Comparison of ENCODE assay signal across 8 cellular contexts in the genomic region with DNA sequence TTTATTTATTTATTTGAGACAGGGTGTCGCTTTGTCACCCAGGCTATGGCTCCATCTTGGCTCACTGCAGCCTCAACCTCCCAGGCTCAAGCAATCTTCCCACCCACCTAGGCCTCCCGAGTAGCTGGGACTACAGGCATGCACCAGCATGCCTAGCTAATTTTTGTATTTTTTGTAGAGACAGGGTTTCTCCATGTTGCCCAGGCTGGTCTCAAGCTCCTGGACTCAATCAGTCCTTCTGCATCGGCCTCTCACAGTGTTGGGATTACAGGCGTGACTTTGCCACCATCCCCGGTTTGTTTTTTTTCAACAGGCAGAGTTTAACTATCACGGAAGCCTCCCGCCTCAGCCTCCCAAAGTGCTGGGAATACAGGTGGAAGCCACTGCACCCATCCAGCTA. TPM values are rescaled to one million over a fixed set of nuclear protein-coding genes. Genes with fewer than 3 reads are reported as not detected.
DNase-seq lines count a peak whose midpoint lies in the region; TF ChIP-seq lines count a peak whose summit lies in the region.
"Not testable (repeated sequence)": the region's sequence is repeated elsewhere in the genome, so short reads cannot be mapped to it uniquely, and the experiment has no call there.

No MANE protein-coding gene starts in this region.

- H3K27me3 ChIP-seq in CD8-positive, alpha-beta memory T cell (ENCODE audit: insufficient read depth, low read length, poor library complexity, severe bottlenecking); effector memory CD4-positive, alpha-beta T cell (replicated peaks; ENCODE audit: control insufficient read depth, insufficient read depth, low read length, poor library complexity, severe bottlenecking); iPS-18a (ENCODE audit: control insufficient read depth, insufficient read depth, low read length); tibial nerve: not testable (repeated sequence)

- not testable (repeated sequence) for H3K9me3 Mint-ChIP-seq in CD8-positive, alpha-beta memory T cell; IgD-negative memory B cell; T-helper 1 cell treated with Interleukin-12 subunit alpha and Interleukin-12 subunit beta and Interleukin-4 antibody, amounts not matched to agents 30 μg/mL and 1 μg/mL, for 36 hours; activated naive CD8-positive, alpha-beta T cell (ENCODE audit: low read depth); osteocyte (ENCODE audit: unreplicated experiment)

- H3K36me3 Mint-ChIP-seq in CD8-positive, alpha-beta memory T cell = peaks cover 0 to 11% (median 0%) of the 10 kb centered on the region in 3 donors
- not testable (repeated sequence) for H3K36me3 Mint-ChIP-seq in IgD-negative memory B cell; activated naive CD8-positive, alpha-beta T cell; osteocyte (ENCODE audit: unreplicated experiment)
- peaks cover 17% of the 10 kb centered on the region for H3K36me3 Mint-ChIP-seq in T-helper 1 cell treated with Interleukin-12 subunit alpha and Interleukin-12 subunit beta and Interleukin-4 antibody, amounts not matched to agents 30 μg/mL and 1 μg/mL, for 36 hours (ENCODE audit: low read depth)

- H3K4me3 ChIP-seq in CD8-positive, alpha-beta memory T cell (ENCODE audit: low read length) = peak overlapping the region; percentile 94
- H3K4me3 ChIP-seq in effector memory CD4-positive, alpha-beta T cell (ENCODE audit: insufficient read depth, low read depth, low read length, poor library complexity, severe bottlenecking) = peak overlapping the region; percentile 17
- H3K4me3 ChIP-seq in iPS-18a (ENCODE audit: low read length) = peak overlapping the region; percentile 68
- H3K4me3 ChIP-seq in tibial nerve = peak overlapping the region; percentile 46 to 62 (median 58)

- CTCF ChIA-PET in CD8-positive, alpha-beta memory T cell (lab: Charles Lee) = interaction anchor here (7.3 kb wide), 1 partner anchor 12 kb away, joined by 64 read pairs; a partner anchor contains a TSS

- H3K9me3 ChIP-seq in CD8-positive, alpha-beta memory T cell (ENCODE audit: low read length); effector memory CD4-positive, alpha-beta T cell (ENCODE audit: control insufficient read depth, low read length); iPS-18a (ENCODE audit: control insufficient read depth, low read depth, low read length); tibial nerve: not testable (repeated sequence)

- POLR2A ChIA-PET in CD8-positive, alpha-beta memory T cell (lab: Charles Lee) = interaction anchor here (0.5 kb wide), 1 partner anchor 99 kb away, joined by 3 read pairs; no protein-coding TSS in a partner anchor

- peak overlapping the region; percentile 76 to 98 (median 85) for H3K27ac Mint-ChIP-seq in CD8-positive, alpha-beta memory T cell
- peak overlapping the region in 2 of 3 donors; percentile 56 to 78 for H3K27ac Mint-ChIP-seq in IgD-negative memory B cell
- peak overlapping the region; percentile 82 for H3K27ac Mint-ChIP-seq in T-helper 1 cell treated with Interleukin-12 subunit alpha and Interleukin-12 subunit beta and Interleukin-4 antibody, amounts not matched to agents 30 μg/mL and 1 μg/mL, for 36 hours
- H3K27ac Mint-ChIP-seq in activated naive CD8-positive, alpha-beta T cell = peak overlapping the region; percentile 68
- not testable (repeated sequence) for H3K27ac Mint-ChIP-seq in osteocyte (ENCODE audit: unreplicated experiment)

- TF ChIP-seq POLR2A in tibial nerve (IDR thresholded peaks at IDR 0.05) = not testable (repeated sequence)

- DNase-seq in CD8-positive, alpha-beta memory T cell; effector memory CD4-positive, alpha-beta T cell; osteocyte (ENCODE audit: extremely low spot score, unreplicated experiment); tibial nerve (ENCODE audit: low spot score in 2 of 2): not testable (repeated sequence)

- not testable (repeated sequence) for H3K27me3 Mint-ChIP-seq in CD8-positive, alpha-beta memory T cell; IgD-negative memory B cell; T-helper 1 cell treated with Interleukin-12 subunit alpha and Interleukin-12 subunit beta and Interleukin-4 antibody, amounts not matched to agents 30 μg/mL and 1 μg/mL, for 36 hours (ENCODE audit: low read depth); activated naive CD8-positive, alpha-beta T cell; osteocyte (ENCODE audit: unreplicated experiment)

- 62 to 63% methylated on average over 7 of the region's 7 CpGs for WGBS in tibial nerve, 2 donors

- H3K27ac ChIP-seq in CD8-positive, alpha-beta memory T cell (ENCODE audit: low read depth, low read length); iPS-18a (ENCODE audit: low read length): not testable (repeated sequence)
- H3K27ac ChIP-seq in effector memory CD4-positive, alpha-beta T cell (ENCODE audit: insufficient read depth, low read length, poor library complexity, severe bottlenecking) = peak overlapping the region; percentile 82
- peak overlapping the region; percentile 84 to 94 (median 86) for H3K27ac ChIP-seq in tibial nerve

- TF ChIP-seq CTCF in osteocyte (IDR thresholded peaks at IDR 0.05); tibial nerve (IDR thresholded peaks at IDR 0.05): not testable (repeated sequence)

- H3K36me3 ChIP-seq in CD8-positive, alpha-beta memory T cell (ENCODE audit: insufficient read depth, low read length); effector memory CD4-positive, alpha-beta T cell (ENCODE audit: control insufficient read depth, insufficient read depth, low read length); iPS-18a (ENCODE audit: control insufficient read depth, low read depth, low read length); tibial nerve: not testable (repeated sequence)

- peaks cover 18% of the 10 kb centered on the region for H3K4me1 ChIP-seq in CD8-positive, alpha-beta memory T cell (ENCODE audit: insufficient read depth, low read length)
- H3K4me1 ChIP-seq in effector memory CD4-positive, alpha-beta T cell (ENCODE audit: control insufficient read depth, insufficient read depth, low read length, poor library complexity, severe bottlenecking) = peaks cover 15% of the 10 kb centered on the region
- not testable (repeated sequence) for H3K4me1 ChIP-seq in iPS-18a (ENCODE audit: control insufficient read depth, low read depth, low read length)
- peaks cover 0 to 16% (median 10%) of the 10 kb centered on the region in 4 donors for H3K4me1 ChIP-seq in tibial nerve

- H3K9ac ChIP-seq in iPS-18a (ENCODE audit: low read length) = not testable (repeated sequence)

- peak overlapping the region; percentile 67 to 97 (median 90) for H3K4me3 Mint-ChIP-seq in CD8-positive, alpha-beta memory T cell
- H3K4me3 Mint-ChIP-seq in IgD-negative memory B cell = peak overlapping the region; percentile 83 to 96 (median 90)
- peak overlapping the region; percentile 94 for H3K4me3 Mint-ChIP-seq in T-helper 1 cell treated with Interleukin-12 subunit alpha and Interleukin-12 subunit beta and Interleukin-4 antibody, amounts not matched to agents 30 μg/mL and 1 μg/mL, for 36 hours
- H3K4me3 Mint-ChIP-seq in activated naive CD8-positive, alpha-beta T cell = peak overlapping the region; percentile 96
- H3K4me3 Mint-ChIP-seq in osteocyte (ENCODE audit: unreplicated experiment) = peak overlapping the region; percentile 90

- TF ChIP-seq EP300 in tibial nerve (IDR thresholded peaks at IDR 0.05) = not testable (repeated sequence)

- H3K4me1 Mint-ChIP-seq in CD8-positive, alpha-beta memory T cell = peaks cover 14 to 31% (median 25%) of the 10 kb centered on the region in 3 donors
- H3K4me1 Mint-ChIP-seq in IgD-negative memory B cell = peaks cover 8 to 20% (median 13%) of the 10 kb centered on the region in 3 donors
- peaks cover 27% of the 10 kb centered on the region for H3K4me1 Mint-ChIP-seq in T-helper 1 cell treated with Interleukin-12 subunit alpha and Interleukin-12 subunit beta and Interleukin-4 antibody, amounts not matched to agents 30 μg/mL and 1 μg/mL, for 36 hours (ENCODE audit: low read depth)
- H3K4me1 Mint-ChIP-seq in activated naive CD8-positive, alpha-beta T cell (ENCODE audit: low read depth) = peaks cover 28% of the 10 kb centered on the region
- H3K4me1 Mint-ChIP-seq in osteocyte (ENCODE audit: unreplicated experiment) = peaks cover 26% of the 10 kb centered on the region

RNA-seq across cellular contexts. Expression of a gene that starts 13.8 kb away (rescaled TPM):
- total RNA-seq in CD8-positive, alpha-beta memory T cell = 10 to 100 TPM; 20.6 to 22.5 TPM
- 31.2 TPM for polyA plus RNA-seq in CD8-positive, alpha-beta memory T cell
- polyA plus RNA-seq in IgD-negative memory B cell = 17.0 TPM
- total RNA-seq in osteocyte (32.2 and 33.2 TPM in 2 replicates), tibial nerve (10 to 100 TPM; 40.2 to 78.0 (median 54.8) TPM)

Comparison
In these comparisons a context has a peak if more than half of its experiments do, and no peak if none do; other contexts are left out.
1. H3K4me3 ChIP-seq: peak in every context shown above with its lines; median percentile 94 in CD8-positive, alpha-beta memory T cell; 68 in iPS-18a; 58 in tibial nerve; 17 in effector memory CD4-positive, alpha-beta T cell.